9 cellular contexts compared by ENCODE assay signal in genomic region chr14:72962829-72963312, GRCh38. TPM values are rescaled to one million over a fixed set of nuclear protein-coding genes. Genes with fewer than 3 reads are reported as not detected.
A peak's percentile ranks its signal among the peaks of the same experiment; 100 is the strongest.
DNase-seq lines count a peak whose midpoint lies in the region; ATAC-seq, FAIRE-seq and TF ChIP-seq lines count a peak whose summit lies in the region.
"Had no signal": no experiment of that assay in that cellular context is flagged by ENCODE, and none has a peak within 500 bp of the region (broad histone marks: within the 10 kb centered on the region; RNA-seq: fewer than 3 reads in every experiment).

No MANE protein-coding gene starts in this region.

- 74% methylated on average over 6 of the region's 6 CpGs for WGBS in GM12878 (ENCODE audit: insufficient coverage, insufficient replicate concordance, low lambda C conversion rate, missing lambda C conversion rate)

- CTCF ChIA-PET in GM12878 (lab: Yijun Ruan, JAX), result interaction anchor here (1.1 to 1.8 kb wide), 2 partner anchors 14 to 15 kb away, joined by 3 to 8 read pairs; no protein-coding TSS in a partner anchor

- H2AFZ ChIP-seq in GM12878 (ENCODE audit: control insufficient read depth, low read depth, low read length), result no peak overlapping the region
- H2AFZ ChIP-seq in osteoblast (ENCODE audit: low read length), result no peak overlapping the region

- H3K4me3 ChIP-seq in GM12878 (no peak overlapping the region), osteoblast (ENCODE audit: insufficient read depth, low read length) (no peak overlapping the region), right atrium auricular region (no peak overlapping the region)

- ATAC-seq in GM12878, result no peak
- no peak for ATAC-seq in HG02885 (IDR thresholded peaks at IDR 0.05; ENCODE audit: poor library complexity, unreplicated experiment)
- ATAC-seq in GM19324 (IDR thresholded peaks at IDR 0.05; ENCODE audit: low FRiP score, unreplicated experiment), result no peak

- H3K36me3 ChIP-seq in GM12878 (ENCODE audit: control insufficient read depth in 2 of 2, insufficient read depth in 2 of 2, low read length in 1 of 2) (peaks cover 3 to 11% of the 10 kb centered on the region in 2 experiments; a peak in 3 of 4 replicates), osteoblast (ENCODE audit: insufficient read depth, low read length) (peaks cover 27% of the 10 kb centered on the region), right atrium auricular region (peaks cover 23% of the 10 kb centered on the region)

- TF ChIP-seq CTCF in GM12878 (IDR thresholded peaks at IDR 0.05 in 2 of 3, conservative IDR thresholded peaks at IDR 0.05 in 1 of 3; ENCODE audit: control insufficient read depth in 2 of 3, extremely low read depth in 1 of 3, insufficient read depth in 1 of 3, low read depth in 3 of 3, low read length in 3 of 3) (no peak), osteoblast (IDR thresholded peaks at IDR 0.05; ENCODE audit: extremely low read depth, low read depth, low read length) (no peak), right atrium auricular region (IDR thresholded peaks at IDR 0.05) (no peak)

- intact Hi-C loops in GM12878 (cut with micrococcal nuclease; ENCODE audit: unreplicated experiment), result no loop called here

- H3K79me2 ChIP-seq in GM12878 (ENCODE audit: control insufficient read depth, insufficient read depth, low read length) (no peaks in the 10 kb centered on the region), osteoblast (ENCODE audit: insufficient read depth, low read length) (no peaks in the 10 kb centered on the region)

- POLR2A ChIA-PET in GM12878 (lab: Charles Lee), result interaction anchor here (0.6 kb wide), 1 partner anchor 1512 kb away, joined by 3 read pairs; no protein-coding TSS in a partner anchor

- no peak for TF ChIP-seq POLR2A in GM12878 (IDR thresholded peaks at IDR 0.05; ENCODE audit: low read depth, low read length)

- SMC1A ChIA-PET in GM12878 (lab: Charles Lee; ENCODE audit: uncharacterized antibody, unreplicated experiment), result interaction anchor here (0.6 kb wide), 1 partner anchor 39 kb away, joined by 3 read pairs; no protein-coding TSS in a partner anchor

- TF ChIP-seq EP300 in GM12878 (IDR thresholded peaks at IDR 0.05; ENCODE audit: borderline replicate concordance in 1 of 2, control insufficient read depth in 1 of 2, low read depth in 2 of 2, low read length in 2 of 2), result no peak

- H3K4me2 ChIP-seq in GM12878 (ENCODE audit: control insufficient read depth, insufficient read depth) (no peak overlapping the region), osteoblast (ENCODE audit: insufficient read depth, low read length) (no peak overlapping the region)

- no peaks in the 10 kb centered on the region for H3K27me3 ChIP-seq in GM12878 (replicated peaks in 1 of 2; ENCODE audit: control insufficient read depth in 2 of 2, insufficient read depth in 2 of 2, low read length in 1 of 2)
- no peaks in the 10 kb centered on the region for H3K27me3 ChIP-seq in osteoblast (ENCODE audit: insufficient read depth, low read length)
- no peaks in the 10 kb centered on the region for H3K27me3 ChIP-seq in right atrium auricular region

- no TSS peak for BruUV-seq in GM12878 (replicated peaks; lab: Mats Ljungman, UMichigan)

- RAD21 ChIA-PET in GM12878 (lab: Charles Lee; ENCODE audit: unreplicated experiment), result no interaction called here

- DNase-seq in DMS53 (lab: John Stamatoyannopoulos, UW) (peak; percentile 41), DMS53 treated with DMSO at 0.1 percent for 48 hours (lab: John Stamatoyannopoulos, UW; ENCODE audit: unreplicated experiment) (no peak), NCI-H2029 (lab: John Stamatoyannopoulos, UW) (peak; percentile 30), GM12878 (ENCODE audit: low read depth, low spot score) (no peak), osteoblast (ENCODE audit: insufficient read length, low spot score, missing footprints) (peak; percentile 92), right atrium auricular region (ENCODE audit: low spot score) (no peak)

- no peak for TF ChIP-seq RAD21 in GM12878 (IDR thresholded peaks at IDR 0.05; ENCODE audit: insufficient read depth, low read depth, low read length)

- H3K9me3 ChIP-seq in GM12878 (replicated peaks; ENCODE audit: control insufficient read depth, insufficient read depth, low read length) (no peaks in the 10 kb centered on the region), osteoblast (ENCODE audit: low read depth, low read length) (no peaks in the 10 kb centered on the region), right atrium auricular region (no peaks in the 10 kb centered on the region)

- H3K4me1 ChIP-seq in GM12878 (ENCODE audit: control insufficient read depth, insufficient read depth, low read length) (no peaks in the 10 kb centered on the region; the same call in 1 of the 2 replicates), osteoblast (ENCODE audit: insufficient read depth, low read length) (no peaks in the 10 kb centered on the region), right atrium auricular region (no peaks in the 10 kb centered on the region)

- H3K9ac ChIP-seq in GM12878 (ENCODE audit: control insufficient read depth, insufficient read depth, low read length), result no peak overlapping the region

- H4K20me1 ChIP-seq in GM12878 (ENCODE audit: control insufficient read depth, insufficient read depth), result no peaks in the 10 kb centered on the region
- no peaks in the 10 kb centered on the region for H4K20me1 ChIP-seq in osteoblast (ENCODE audit: insufficient read depth, low read length)

- no peak overlapping the region for H3K27ac ChIP-seq in GM12878 (ENCODE audit: control insufficient read depth, insufficient read depth)
- no peak overlapping the region for H3K27ac ChIP-seq in osteoblast (ENCODE audit: low read depth, low read length)
- no peak overlapping the region for H3K27ac ChIP-seq in right atrium auricular region

- FAIRE-seq in GM12878 (lab: Jason Lieb, UNC), result no peak
- FAIRE-seq: A204.1 had no signal

- in situ Hi-C loops in GM12878 (cut with MboI), result no loop called here

TF ChIP-seq in GM12878, 131 proteins besides CTCF, POLR2A, EP300 and RAD21:
- TF ChIP-seq ZNF24 (IDR thresholded peaks at IDR 0.05) (0 out of 2 replicates have a peak, but pooled peaks have one; percentile 23), USF1 (IDR thresholded peaks at IDR 0.05; ENCODE audit: borderline replicate concordance, extremely low read length, insufficient read depth, low read depth, low read length) (no peak)
TF ChIP-seq in GM12878: peak in this region for 1.

RNA-seq across cellular contexts. Expression of gene DCAF4, which starts 36.6 kb away (rescaled TPM):
- total RNA-seq in GM12878 (2013; cell fraction: nucleolus; rRNA removed), result 94.2 and 107 TPM in 2 replicates
- total RNA-seq in GM12878 (2014; rRNA removed) (20.5 and 22.6 TPM in 2 replicates), GM12878 (2014; rRNA removed; fragmentation: Illumina TruSeq; extraction: Trizol) (20.6 and 21.6 TPM in 2 replicates), GM12878 (2021) (24.9 and 29.4 TPM in 2 replicates), osteoblast (18.3 and 21.0 TPM in 2 replicates), right atrium auricular region (1 to 10 TPM; 7.0 to 9.4 TPM)
- 13.8 TPM for polyA plus RNA-seq in GM12878 (2011; ENCODE audit: low read depth)
- polyA plus RNA-seq in GM12878 (2011; rRNA removed) (33.7 and 44.8 TPM in 2 replicates), GM12878 (2014; fragmentation: Illumina TruSeq; extraction: Trizol) (25.5 and 51.1 TPM in 2 replicates), GM12878 (2014; fragmentation: Nextera tagmentation; extraction: Ambion mirVana) (1 to 10 TPM; 2.6 to 3.1 TPM), GM12878 (2014; rRNA removed) (26.2 and 28.3 TPM in 2 replicates), GM12878 (2016; fragmentation: Nextera tagmentation; extraction: Ambion mirVana) (10 to 100 TPM; 18.7 to 18.8 TPM)
- polyA plus RNA-seq in GM12878 (2011; cell fraction: cytosol; rRNA removed), result 42.0 and 54.1 TPM in 2 replicates
- 108 and 118 TPM in 2 replicates for polyA plus RNA-seq in GM12878 (2011; cell fraction: nucleus; rRNA removed)
- polyA plus RNA-seq in GM12878 (2012), result 13.2 and 13.5 TPM in 2 replicates
- polyA minus RNA-seq in GM12878 (2011; rRNA and poly(A)+ RNA removed), result 37.8 and 51.0 TPM in 2 replicates
- polyA minus RNA-seq in GM12878 (2011; cell fraction: cytosol; rRNA and poly(A)+ RNA removed), result 5.9 and 12.5 TPM in 2 replicates
- polyA minus RNA-seq in GM12878 (2011; cell fraction: nucleus; rRNA and poly(A)+ RNA removed), result 42.4 and 56.1 TPM in 2 replicates

Comparison
In these comparisons a context has a peak if more than half of its experiments do, and no peak if none do; other contexts are left out.
1. DNase-seq: peak in DMS53 (single experiment), NCI-H2029 (single experiment) and osteoblast (single experiment); none in DMS53 treated with DMSO at 0.1 percent for 48 hours (single experiment), GM12878 (single experiment) and right atrium auricular region (single experiment).